In the genomic region with DNA sequence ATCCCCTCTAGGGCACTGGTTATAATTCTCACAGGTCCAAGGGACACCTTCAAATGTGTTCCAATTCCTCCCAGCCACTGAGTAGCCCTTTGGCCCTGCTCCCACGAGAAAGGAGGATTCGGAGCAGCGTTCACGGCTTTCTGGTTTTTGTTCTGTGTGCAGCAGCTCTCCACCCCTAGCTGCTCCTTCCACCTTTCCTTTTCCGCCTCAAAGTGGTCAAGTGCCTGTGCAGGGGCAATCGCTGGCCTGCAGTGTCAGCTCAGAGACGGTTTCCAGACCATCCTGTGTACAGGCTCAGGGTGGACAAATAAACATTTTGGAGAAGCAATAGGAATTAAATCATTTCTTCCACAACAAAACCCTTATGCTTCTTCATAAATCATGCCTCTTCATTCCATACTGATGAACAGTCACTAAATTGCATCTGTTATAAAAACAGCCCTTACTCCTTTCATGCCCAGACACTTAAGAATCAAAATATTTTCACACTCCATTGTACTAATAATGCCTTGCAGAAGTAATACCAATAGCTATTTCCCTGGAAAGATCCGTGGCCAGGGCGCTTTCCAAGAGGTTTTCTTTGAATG, we compare ENCODE assay signal across 1 cellular context.
TF ChIP-seq lines count a peak whose summit lies in the region.

No MANE protein-coding gene starts in this region.

TF ChIP-seq in endothelial cell of umbilical vein, 7 proteins besides CTCF, POLR2A, EP300 and RAD21 (continued from another document):
- TF ChIP-seq POLR2AphosphoS5 (IDR thresholded peaks at IDR 0.05; ENCODE audit: insufficient read depth, low read depth, low read length) (no peak), GATA2 (IDR thresholded peaks at IDR 0.05; ENCODE audit: insufficient read depth, insufficient read length, low read depth, low read length) (no peak), EZH2 (IDR thresholded peaks at IDR 0.05; ENCODE audit: borderline replicate concordance, low read depth, low read length, severe bottlenecking) (no peak), FOS (IDR thresholded peaks at IDR 0.05; ENCODE audit: borderline replicate concordance, insufficient read depth, low read length) (no peak), MYC (IDR thresholded peaks at IDR 0.05; ENCODE audit: low read depth, low read length) (no peak)
